2 cellular contexts compared by ENCODE assay signal in the genomic region with DNA sequence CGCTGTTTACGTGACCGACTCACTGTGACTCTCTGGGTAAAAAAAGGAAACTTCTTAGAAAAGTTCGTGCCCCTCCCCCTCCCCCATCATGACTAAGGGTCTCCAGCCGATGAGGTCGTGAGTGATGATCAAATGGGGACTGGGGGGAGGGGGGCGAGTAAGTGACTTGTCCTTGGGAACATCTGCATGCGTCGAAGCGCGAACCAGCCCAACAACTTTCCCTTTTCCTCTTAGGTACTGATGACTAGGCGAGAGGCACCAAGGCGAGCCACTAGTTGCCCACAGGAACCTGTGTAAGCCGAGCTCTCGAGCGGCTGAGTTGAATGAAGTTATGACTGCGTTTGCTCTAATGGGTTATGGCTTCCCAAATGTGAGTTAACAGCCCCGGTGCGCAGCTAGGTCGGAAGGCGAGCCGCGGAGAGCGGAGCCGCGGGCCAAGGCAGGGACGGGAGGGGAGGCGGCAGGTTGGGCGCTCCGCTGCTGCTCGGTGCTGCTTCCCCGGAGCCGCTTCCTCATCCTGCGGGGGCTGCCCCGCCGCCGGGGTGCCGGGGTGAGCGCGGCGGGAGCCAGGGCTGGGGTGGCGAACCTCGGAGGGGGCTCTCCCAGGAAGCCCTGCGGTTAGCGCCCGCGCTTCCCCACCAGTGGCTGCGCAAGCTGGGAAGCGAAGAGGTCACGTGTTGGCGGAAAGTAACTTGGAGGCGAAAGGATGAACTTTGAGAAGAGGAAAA.
TF ChIP-seq lines count a peak whose summit lies in the region.

No MANE protein-coding gene starts in this region.

TF ChIP-seq in IMR-90, 13 proteins besides CTCF, POLR2A, EP300 and RAD21 (continued from another document):
- peak; percentile 89 for TF ChIP-seq RFX5 (IDR thresholded peaks at IDR 0.05; ENCODE audit: low read depth, low read length)
- TF ChIP-seq SMC3 (IDR thresholded peaks at IDR 0.05; ENCODE audit: low read depth, low read length), result no peak
- peak; percentile 43 for TF ChIP-seq BHLHE40 (IDR thresholded peaks at IDR 0.05; ENCODE audit: low read depth, low read length)
- TF ChIP-seq FOS (IDR thresholded peaks at IDR 0.05; ENCODE audit: low read depth, low read length), result no peak
- TF ChIP-seq MAZ (IDR thresholded peaks at IDR 0.05; ENCODE audit: borderline replicate concordance, low read depth, low read length), result peak; percentile 45; the same call in 1 of the 2 replicates
- no peak for TF ChIP-seq MXI1 (IDR thresholded peaks at IDR 0.05; ENCODE audit: borderline replicate concordance, low read depth, low read length)
- TF ChIP-seq NFE2L2 (IDR thresholded peaks at IDR 0.05; ENCODE audit: low read depth, low read length), result peak; percentile 13; the same call in 1 of the 2 replicates
- no peak for TF ChIP-seq MAFK (IDR thresholded peaks at IDR 0.05; ENCODE audit: low read depth, low read length)
- TF ChIP-seq, protein P1, sequence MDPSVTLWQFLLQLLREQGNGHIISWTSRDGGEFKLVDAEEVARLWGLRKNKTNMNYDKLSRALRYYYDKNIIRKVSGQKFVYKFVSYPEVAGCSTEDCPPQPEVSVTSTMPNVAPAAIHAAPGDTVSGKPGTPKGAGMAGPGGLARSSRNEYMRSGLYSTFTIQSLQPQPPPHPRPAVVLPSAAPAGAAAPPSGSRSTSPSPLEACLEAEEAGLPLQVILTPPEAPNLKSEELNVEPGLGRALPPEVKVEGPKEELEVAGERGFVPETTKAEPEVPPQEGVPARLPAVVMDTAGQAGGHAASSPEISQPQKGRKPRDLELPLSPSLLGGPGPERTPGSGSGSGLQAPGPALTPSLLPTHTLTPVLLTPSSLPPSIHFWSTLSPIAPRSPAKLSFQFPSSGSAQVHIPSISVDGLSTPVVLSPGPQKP (IDR thresholded peaks at IDR 0.05; ENCODE audit: borderline replicate concordance, low read depth, low read length), result no peak
- no peak for TF ChIP-seq RCOR1 (IDR thresholded peaks at IDR 0.05; ENCODE audit: insufficient replicate concordance, low read length)
- no peak for TF ChIP-seq CEBPB (IDR thresholded peaks at IDR 0.05; ENCODE audit: low read depth, low read length)

TF ChIP-seq in neural cell, 6 proteins besides CTCF, POLR2A, EP300 and RAD21 (continued from another document):
- TF ChIP-seq, protein P2, sequence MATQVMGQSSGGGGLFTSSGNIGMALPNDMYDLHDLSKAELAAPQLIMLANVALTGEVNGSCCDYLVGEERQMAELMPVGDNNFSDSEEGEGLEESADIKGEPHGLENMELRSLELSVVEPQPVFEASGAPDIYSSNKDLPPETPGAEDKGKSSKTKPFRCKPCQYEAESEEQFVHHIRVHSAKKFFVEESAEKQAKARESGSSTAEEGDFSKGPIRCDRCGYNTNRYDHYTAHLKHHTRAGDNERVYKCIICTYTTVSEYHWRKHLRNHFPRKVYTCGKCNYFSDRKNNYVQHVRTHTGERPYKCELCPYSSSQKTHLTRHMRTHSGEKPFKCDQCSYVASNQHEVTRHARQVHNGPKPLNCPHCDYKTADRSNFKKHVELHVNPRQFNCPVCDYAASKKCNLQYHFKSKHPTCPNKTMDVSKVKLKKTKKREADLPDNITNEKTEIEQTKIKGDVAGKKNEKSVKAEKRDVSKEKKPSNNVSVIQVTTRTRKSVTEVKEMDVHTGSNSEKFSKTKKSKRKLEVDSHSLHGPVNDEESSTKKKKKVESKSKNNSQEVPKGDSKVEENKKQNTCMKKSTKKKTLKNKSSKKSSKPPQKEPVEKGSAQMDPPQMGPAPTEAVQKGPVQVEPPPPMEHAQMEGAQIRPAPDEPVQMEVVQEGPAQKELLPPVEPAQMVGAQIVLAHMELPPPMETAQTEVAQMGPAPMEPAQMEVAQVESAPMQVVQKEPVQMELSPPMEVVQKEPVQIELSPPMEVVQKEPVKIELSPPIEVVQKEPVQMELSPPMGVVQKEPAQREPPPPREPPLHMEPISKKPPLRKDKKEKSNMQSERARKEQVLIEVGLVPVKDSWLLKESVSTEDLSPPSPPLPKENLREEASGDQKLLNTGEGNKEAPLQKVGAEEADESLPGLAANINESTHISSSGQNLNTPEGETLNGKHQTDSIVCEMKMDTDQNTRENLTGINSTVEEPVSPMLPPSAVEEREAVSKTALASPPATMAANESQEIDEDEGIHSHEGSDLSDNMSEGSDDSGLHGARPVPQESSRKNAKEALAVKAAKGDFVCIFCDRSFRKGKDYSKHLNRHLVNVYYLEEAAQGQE (IDR thresholded peaks at IDR 0.05; ENCODE audit: borderline replicate concordance), result no peak
- TF ChIP-seq EZH2 (IDR thresholded peaks at IDR 0.05; ENCODE audit: borderline replicate concordance, insufficient read depth, low read length, poor library complexity, severe bottlenecking) (peak; percentile 70), TAF1 (IDR thresholded peaks at IDR 0.05; ENCODE audit: low read depth) (no peak), MXI1 (conservative IDR thresholded peaks at IDR 0.05; ENCODE audit: poor library complexity, severe bottlenecking) (no peak)
